In the genomic region with DNA sequence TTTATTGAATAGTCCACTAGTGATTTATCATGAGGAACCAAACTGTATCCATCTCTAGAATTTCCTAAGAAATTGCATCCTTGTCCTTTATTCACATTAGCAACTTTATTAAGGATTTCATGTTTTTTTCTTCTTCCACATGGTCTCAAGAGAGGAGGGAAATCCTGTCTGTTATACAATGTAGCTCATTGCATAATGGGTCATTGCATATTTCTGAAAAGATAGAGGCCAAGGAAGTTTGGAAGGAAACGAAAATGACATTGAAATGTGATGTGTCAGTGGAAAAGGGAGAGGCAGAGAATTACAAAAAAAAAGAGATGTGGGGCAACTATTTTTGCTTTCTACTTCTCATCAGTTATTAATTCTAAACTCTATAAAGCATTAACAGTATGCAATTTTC, we compare ENCODE assay signal across 2 cellular contexts.
TF ChIP-seq lines count a peak whose summit lies in the region.

No MANE protein-coding gene starts in this region.

TF ChIP-seq in IMR-90, 13 proteins besides CTCF, POLR2A, EP300 and RAD21:
- 0 out of 2 replicates have a peak, but pooled peaks have one; percentile 10 for TF ChIP-seq MAFK (IDR thresholded peaks at IDR 0.05; ENCODE audit: low read depth, low read length)
- TF ChIP-seq RFX5 (IDR thresholded peaks at IDR 0.05; ENCODE audit: low read depth, low read length) = 0 out of 2 replicates have a peak, but pooled peaks have one; percentile 6
- no peak for TF ChIP-seq MXI1 (IDR thresholded peaks at IDR 0.05; ENCODE audit: borderline replicate concordance, low read depth, low read length)
- peak; percentile 82 for TF ChIP-seq CEBPB (IDR thresholded peaks at IDR 0.05; ENCODE audit: low read depth, low read length)

TF ChIP-seq in endothelial cell of umbilical vein, 7 proteins besides CTCF, POLR2A, EP300 and RAD21:
- no peak for TF ChIP-seq MYC (IDR thresholded peaks at IDR 0.05; ENCODE audit: low read depth, low read length)
- TF ChIP-seq FOS (IDR thresholded peaks at IDR 0.05; ENCODE audit: borderline replicate concordance, insufficient read depth, low read length) = peak; percentile 19
- peak; percentile 40 for TF ChIP-seq GATA2 (IDR thresholded peaks at IDR 0.05; ENCODE audit: insufficient read depth, insufficient read length, low read depth, low read length)
